ENCODE assay signal across 17 cellular contexts in the genomic region with DNA sequence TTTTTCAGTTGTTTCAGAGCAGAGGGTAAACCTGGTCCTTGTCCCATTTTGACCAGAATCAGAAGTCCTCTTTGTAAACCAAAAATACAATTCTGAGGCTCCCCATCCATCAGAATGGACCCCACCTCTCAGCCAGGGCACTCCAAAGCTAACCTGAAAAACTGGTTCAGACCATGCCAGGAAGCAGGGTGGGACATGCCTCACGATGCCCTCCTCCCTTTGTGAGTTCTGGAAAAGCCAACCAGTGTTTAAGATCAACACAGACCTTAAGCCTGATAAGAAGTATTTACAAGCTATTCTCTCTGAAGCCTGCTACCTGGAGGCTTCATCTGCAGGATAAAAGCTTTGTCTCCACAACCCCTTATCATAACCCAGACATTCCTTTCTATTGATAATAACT. TPM values are rescaled to one million over a fixed set of nuclear protein-coding genes. Genes with fewer than 3 reads are reported as not detected.
A peak's percentile ranks its signal among the peaks of the same experiment; 100 is the strongest.
DNase-seq lines count a peak whose midpoint lies in the region; ATAC-seq, FAIRE-seq and TF ChIP-seq lines count a peak whose summit lies in the region.
"Had no signal": no experiment of that assay in that cellular context is flagged by ENCODE, and none has a peak within 500 bp of the region (broad histone marks: within the 10 kb centered on the region; RNA-seq: fewer than 3 reads in every experiment).

No MANE protein-coding gene starts in this region.

- H3K4me3 Mint-ChIP-seq in CD4-positive, alpha-beta T cell = no peak overlapping the region
- H3K4me3 Mint-ChIP-seq: CD14-positive monocyte; CD8-positive, alpha-beta memory T cell; GM23338; H9 had no signal

- intact Hi-C loops in prostate gland (cut with DNase I) = no loop called here
- intact Hi-C loops in CD4-positive, alpha-beta T cell (cut with DNase I, micrococcal nuclease) = no loop called here

- no peaks in the 10 kb centered on the region for H3K4me1 ChIP-seq in prostate gland (replicated peaks)
- H3K4me1 ChIP-seq: BE2C had no signal

- no peak for TF ChIP-seq POLR2A in prostate gland (IDR thresholded peaks at IDR 0.05)
- TF ChIP-seq POLR2A in H54 (IDR thresholded peaks at IDR 0.05; ENCODE audit: low read depth, low read length) = no peak

- no peaks in the 10 kb centered on the region for H3K4me1 Mint-ChIP-seq in CD4-positive, alpha-beta T cell (ENCODE audit: low read depth)
- H3K4me1 Mint-ChIP-seq: CD14-positive monocyte had no signal

- H3K27ac Mint-ChIP-seq in CD4-positive, alpha-beta T cell = no peak overlapping the region
- H3K27ac Mint-ChIP-seq: CD14-positive monocyte, GM23338, H9 had no signal

- no peaks in the 10 kb centered on the region for H3K36me3 Mint-ChIP-seq in CD4-positive, alpha-beta T cell (ENCODE audit: low read depth)
- H3K36me3 Mint-ChIP-seq: CD14-positive monocyte; CD8-positive, alpha-beta memory T cell had no signal

- H3K27me3 Mint-ChIP-seq in CD4-positive, alpha-beta T cell = peaks cover 7% of the 10 kb centered on the region

- H3K27ac ChIP-seq in coronary artery = no peak overlapping the region
- no peak overlapping the region for H3K27ac ChIP-seq in prostate gland
- H3K27ac ChIP-seq in CD4-positive, alpha-beta T cell (ENCODE audit: low read depth, low read length) = no peak overlapping the region
- H3K27ac ChIP-seq: HL-60 had no signal

- WGBS in prostate gland = 38% methylated on average over 1 of the region's 1 CpG

- POLR2A ChIA-PET in CD4-positive, alpha-beta T cell (lab: Charles Lee) = no interaction called here

- no peaks in the 10 kb centered on the region for H3K27me3 ChIP-seq in prostate gland (replicated peaks; ENCODE audit: insufficient read depth)
- H3K27me3 ChIP-seq in CD4-positive, alpha-beta T cell (ENCODE audit: control insufficient read depth, insufficient read depth, low read length) = no peaks in the 10 kb centered on the region
- H3K27me3 ChIP-seq: BE2C had no signal

- H3K4me3 ChIP-seq in coronary artery = no peak overlapping the region
- H3K4me3 ChIP-seq in prostate gland = no peak overlapping the region
- H3K4me3 ChIP-seq: A549, GM23338, K562 had no signal

- no peak for ATAC-seq in CD4-positive, alpha-beta T cell (ENCODE audit: poor library complexity)
- ATAC-seq in HG03159 (IDR thresholded peaks at IDR 0.05; ENCODE audit: unreplicated experiment) = no peak
- ATAC-seq: A549, GM23338, K562 had no signal

- no peaks in the 10 kb centered on the region for H3K36me3 ChIP-seq in prostate gland
- H3K36me3 ChIP-seq: BE2C had no signal

- DNase-seq in ELF-1 (ENCODE audit: low read depth, low spot score) (peak; percentile 31), HT-29 (ENCODE audit: low spot score) (peak; percentile 63), coronary artery (ENCODE audit: low spot score) (peak; percentile 28), prostate gland (ENCODE audit: low spot score) (peak; percentile 52), RKO (ENCODE audit: low spot score) (no peak), H54 (ENCODE audit: insufficient read length, low spot score) (no peak)
- DNase-seq in CD4-positive, alpha-beta T cell = no peak
- DNase-seq: BE2C; CD8-positive, alpha-beta memory T cell; DMS53 had no signal

- no peaks in the 10 kb centered on the region for H3K9me3 ChIP-seq in prostate gland
- no peaks in the 10 kb centered on the region for H3K9me3 ChIP-seq in CD4-positive, alpha-beta T cell (ENCODE audit: control insufficient read depth, low read length)
- H3K9me3 ChIP-seq: A549, BE2C had no signal

- H3K9me3 Mint-ChIP-seq in CD4-positive, alpha-beta T cell = no peaks in the 10 kb centered on the region
- H3K9me3 Mint-ChIP-seq: CD8-positive, alpha-beta memory T cell had no signal

- no peak for FAIRE-seq in H54 (lab: Jason Lieb, UNC)
- FAIRE-seq: A549, K562 had no signal

- TF ChIP-seq CTCF in coronary artery (IDR thresholded peaks at IDR 0.05) (no peak), prostate gland (IDR thresholded peaks at IDR 0.05) (no peak)
- TF ChIP-seq CTCF in CD4-positive, alpha-beta T cell (IDR thresholded peaks at IDR 0.05) = no peak

- CTCF ChIA-PET in CD4-positive, alpha-beta T cell (lab: Charles Lee) = no interaction called here

RNA-seq across cellular contexts. Expression of a gene that starts 35.4 kb away (rescaled TPM):
- total RNA-seq in HT-29 (2014; rRNA removed; shearing (Covaris generic)) = 145 and 168 TPM in 2 replicates
- total RNA-seq in prostate gland = 10 to 100 TPM; 36.5 to 46.4 TPM
- total RNA-seq in CD4-positive, alpha-beta T cell = 1 to 10 TPM; 4.4 to 6.1 TPM

Comparison
In these comparisons a context has a peak if more than half of its experiments do, and no peak if none do; other contexts are left out.
1. DNase-seq: peak in ELF-1 (single experiment), HT-29 (single experiment), coronary artery (single experiment) and prostate gland (single experiment); none in RKO (single experiment), H54 (single experiment) and CD4-positive, alpha-beta T cell (0 of 10).
2. RNA of a gene that starts 35.4 kb away (total RNA-seq): 145 to 168 TPM in HT-29 and 36.5 to 46.4 TPM in prostate gland; 4.4 to 6.1 TPM in CD4-positive, alpha-beta T cell; every median in the first group is over 4 times any median in the second.